In genomic region chr19:53460131-53460721, GRCh38 we compare ENCODE assay signal across 6 cellular contexts. TPM values are rescaled to one million over a fixed set of nuclear protein-coding genes. Genes with fewer than 3 reads are reported as not detected.
DNase-seq lines count a peak whose midpoint lies in the region; ATAC-seq and TF ChIP-seq lines count a peak whose summit lies in the region.
"Not testable (repeated sequence)": the region's sequence is repeated elsewhere in the genome, so short reads cannot be mapped to it uniquely, and the experiment has no call there.

No MANE protein-coding gene starts in this region.

- H3K27me3 ChIP-seq in GM23338 (ENCODE audit: insufficient read depth); hepatocyte; trophoblast cell (ENCODE audit: insufficient read depth, low read length): not testable (repeated sequence)

- not testable (repeated sequence) for H3K14ac ChIP-seq in trophoblast cell (ENCODE audit: low read length)

- not testable (repeated sequence) for DNase-seq in GM23338 (ENCODE audit: low spot score); WTC11 (ENCODE audit: low spot score); hepatocyte (ENCODE audit: low spot score); mesothelial cell of epicardium (ENCODE audit: low spot score in 2 of 2, unreplicated experiment in 2 of 2); type B pancreatic cell (ENCODE audit: extremely low spot score, unreplicated experiment)
- DNase-seq in trophoblast cell, result peak; percentile 71 to 82

- H3K36me3 Mint-ChIP-seq in GM23338 (ENCODE audit: low read depth), result peaks cover 43% of the 10 kb centered on the region
- peaks cover 35% of the 10 kb centered on the region for H3K36me3 Mint-ChIP-seq in WTC11
- H3K36me3 Mint-ChIP-seq in mesothelial cell of epicardium, result peaks cover 50% of the 10 kb centered on the region
- peaks cover 33% of the 10 kb centered on the region for H3K36me3 Mint-ChIP-seq in type B pancreatic cell

- H3K4me2 ChIP-seq in GM23338; hepatocyte; trophoblast cell (ENCODE audit: low read length): not testable (repeated sequence)

- not testable (repeated sequence) for H2AK5ac ChIP-seq in trophoblast cell (ENCODE audit: low read length)

- H2BK120ac ChIP-seq in trophoblast cell (ENCODE audit: insufficient read depth, low read length, poor library complexity), result not testable (repeated sequence)

- not testable (repeated sequence) for H3K27ac ChIP-seq in GM23338 (ENCODE audit: low read depth)
- H3K27ac ChIP-seq in hepatocyte, result peak overlapping the region; percentile 37
- H3K27ac ChIP-seq in trophoblast cell (ENCODE audit: low read depth, low read length), result peak overlapping the region; percentile 67

- not testable (repeated sequence) for ATAC-seq in GM23338, WTC11

- H3K23ac ChIP-seq in trophoblast cell (ENCODE audit: low read length), result not testable (repeated sequence)

- H3K79me2 ChIP-seq in GM23338 (replicated peaks; ENCODE audit: insufficient read depth); hepatocyte; trophoblast cell (ENCODE audit: control insufficient read depth, insufficient read depth, low read length, poor library complexity): not testable (repeated sequence)

- H3K4me1 Mint-ChIP-seq in GM23338, result peaks cover 26% of the 10 kb centered on the region
- H3K4me1 Mint-ChIP-seq in WTC11, result peaks cover 29% of the 10 kb centered on the region
- not testable (repeated sequence) for H3K4me1 Mint-ChIP-seq in mesothelial cell of epicardium; type B pancreatic cell (ENCODE audit: unreplicated experiment)

- peak overlapping the region; percentile 4 for H3K27ac Mint-ChIP-seq in GM23338
- H3K27ac Mint-ChIP-seq in WTC11, result peak overlapping the region; percentile 85
- peak overlapping the region; percentile 7 for H3K27ac Mint-ChIP-seq in mesothelial cell of epicardium
- peak overlapping the region; percentile 17 for H3K27ac Mint-ChIP-seq in type B pancreatic cell

- peaks cover 35% of the 10 kb centered on the region for H3K9me3 ChIP-seq in hepatocyte (ENCODE audit: low read depth)
- H3K9me3 ChIP-seq in trophoblast cell (ENCODE audit: insufficient read depth, low read depth, low read length), result peaks cover 14% of the 10 kb centered on the region

- not testable (repeated sequence) for H4K8ac ChIP-seq in trophoblast cell (ENCODE audit: low read depth, low read length)

- H2BK5ac ChIP-seq in trophoblast cell (ENCODE audit: low read depth, low read length, poor library complexity), result not testable (repeated sequence)

- not testable (repeated sequence) for H3K27me3 Mint-ChIP-seq in GM23338 (ENCODE audit: insufficient read depth, low read depth, poor library complexity); WTC11 (ENCODE audit: low read depth); mesothelial cell of epicardium (ENCODE audit: low read depth); type B pancreatic cell

- not testable (repeated sequence) for TF ChIP-seq CTCF in GM23338 (conservative IDR thresholded peaks at IDR 0.05; ENCODE audit: low read depth in 2 of 2); WTC11 (IDR thresholded peaks at IDR 0.05); hepatocyte (IDR thresholded peaks at IDR 0.05; ENCODE audit: poor library complexity); mesothelial cell of epicardium (IDR thresholded peaks at IDR 0.05; ENCODE audit: unreplicated experiment); type B pancreatic cell (conservative IDR thresholded peaks at IDR 0.05)

- H3K4me3 ChIP-seq in GM23338; hepatocyte; trophoblast cell (ENCODE audit: low read depth, low read length): not testable (repeated sequence)

- POLR2A ChIA-PET in WTC11 (lab: Charles Lee), result interaction anchor here (0.6 kb wide), 1 partner anchor 10 kb away, joined by 5 read pairs; no protein-coding TSS in a partner anchor

- CTCF ChIA-PET in WTC11 (lab: Charles Lee), result interaction anchor here (1.0 kb wide), 1 partner anchor 52 kb away, joined by 3 read pairs; no protein-coding TSS in a partner anchor

- H2AFZ ChIP-seq in GM23338; hepatocyte; trophoblast cell (ENCODE audit: insufficient read depth, low read length, poor library complexity): not testable (repeated sequence)

- not testable (repeated sequence) for H3K4me3 Mint-ChIP-seq in GM23338, WTC11, mesothelial cell of epicardium
- H3K4me3 Mint-ChIP-seq in type B pancreatic cell, result peak overlapping the region; percentile 27

- H3K9me2 ChIP-seq in GM23338 (ENCODE audit: insufficient read depth); hepatocyte (replicated peaks; ENCODE audit: insufficient read depth): not testable (repeated sequence)

- not testable (repeated sequence) for H2BK12ac ChIP-seq in trophoblast cell (ENCODE audit: low read length)

- H4K12ac ChIP-seq in trophoblast cell (ENCODE audit: low read depth, low read length), result not testable (repeated sequence)

- not testable (repeated sequence) for H3K4me1 ChIP-seq in GM23338 (ENCODE audit: insufficient read depth); hepatocyte (ENCODE audit: insufficient read depth); trophoblast cell (ENCODE audit: control insufficient read depth in 1 of 2, insufficient read depth in 2 of 2, low read length in 2 of 2)

- not testable (repeated sequence) for H3K18ac ChIP-seq in trophoblast cell (ENCODE audit: low read length)

- H3K9ac ChIP-seq in trophoblast cell (ENCODE audit: low read length), result not testable (repeated sequence)

- not testable (repeated sequence) for H4K91ac ChIP-seq in trophoblast cell (ENCODE audit: low read depth, low read length)

- WGBS in hepatocyte (ENCODE audit: low lambda C conversion rate, missing lambda C conversion rate), result 53% methylated on average over 11 of the region's 11 CpGs
- no CpG with 5 or more reads among the region's 11 CpGs for WGBS in trophoblast cell (ENCODE audit: extremely low coverage, insufficient coverage, insufficient read length)

- H3K79me1 ChIP-seq in trophoblast cell (ENCODE audit: low read length), result not testable (repeated sequence)

- H3K9me3 Mint-ChIP-seq in GM23338, result peaks cover 34% of the 10 kb centered on the region
- peaks cover 32% of the 10 kb centered on the region for H3K9me3 Mint-ChIP-seq in WTC11
- H3K9me3 Mint-ChIP-seq in mesothelial cell of epicardium, result peaks cover 61% of the 10 kb centered on the region
- peaks cover 29% of the 10 kb centered on the region for H3K9me3 Mint-ChIP-seq in type B pancreatic cell

- H3K4ac ChIP-seq in trophoblast cell (ENCODE audit: low read depth, low read length), result not testable (repeated sequence)

- H3F3A ChIP-seq in GM23338 (replicated peaks; ENCODE audit: low read depth), result 0 out of 2 replicates have a peak, but pooled peaks cover 12% of the 10 kb centered on the region

- H4K20me1 ChIP-seq in GM23338 (replicated peaks; ENCODE audit: insufficient read depth); hepatocyte (ENCODE audit: insufficient read depth, poor library complexity, severe bottlenecking): not testable (repeated sequence)

- H3K36me3 ChIP-seq in GM23338 (ENCODE audit: insufficient read depth) (peaks cover 23% of the 10 kb centered on the region), hepatocyte (replicated peaks; ENCODE audit: insufficient read depth, low read depth) (peaks cover 12% of the 10 kb centered on the region), trophoblast cell (ENCODE audit: control insufficient read depth in 1 of 2, insufficient read depth in 2 of 2, low read length in 2 of 2) (peaks cover 4 to 19% of the 10 kb centered on the region in 2 experiments)

RNA-seq across cellular contexts. Expression of gene ZNF813, which starts 7.3 kb away (rescaled TPM):
- total RNA-seq in GM23338 (2014; rRNA removed; shearing (Covaris generic)), result 29.3 and 30.9 TPM in 2 replicates
- polyA plus RNA-seq in GM23338 (2016; fragmentation: Nextera tagmentation; extraction: Ambion mirVana) (5.3 and 6.4 TPM in 2 replicates), hepatocyte (2.3 and 2.8 TPM in 2 replicates)
- total RNA-seq in WTC11 (2021) (15.2 to 17.6 TPM (median 17.5 TPM) in 3 replicates), hepatocyte (7.7 and 8.6 TPM in 2 replicates), mesothelial cell of epicardium (5.4 to 6.1 TPM (median 6.0 TPM) in 3 replicates), type B pancreatic cell (ENCODE audit: low replicate concordance) (7.6 and 10.6 TPM in 2 replicates)
- polyA plus RNA-seq in trophoblast cell (2013), result 9.0 and 9.2 TPM in 2 replicates

RNA-seq across cellular contexts. Expression of gene ZNF761, which starts 28.4 kb away (rescaled TPM):
- 35.0 and 40.1 TPM in 2 replicates for total RNA-seq in GM23338 (2014; rRNA removed; shearing (Covaris generic))
- 13.4 and 17.1 TPM in 2 replicates for polyA plus RNA-seq in GM23338 (2016; fragmentation: Nextera tagmentation; extraction: Ambion mirVana)
- total RNA-seq in WTC11 (2021), result 28.4 to 29.7 TPM (median 29.4 TPM) in 3 replicates
- total RNA-seq in hepatocyte, result 27.7 and 28.1 TPM in 2 replicates
- 11.5 and 13.5 TPM in 2 replicates for polyA plus RNA-seq in hepatocyte
- total RNA-seq in mesothelial cell of epicardium, result 15.0 to 16.2 TPM (median 16.1 TPM) in 3 replicates
- polyA plus RNA-seq in trophoblast cell (2013), result 42.9 and 43.2 TPM in 2 replicates
- 15.3 and 18.0 TPM in 2 replicates for total RNA-seq in type B pancreatic cell (ENCODE audit: low replicate concordance)

Comparison
In these comparisons a context has a peak if more than half of its experiments do, and no peak if none do; other contexts are left out.
1. H3K27ac Mint-ChIP-seq: peak in every context shown above with its lines; median percentile 85 in WTC11; 17 in type B pancreatic cell; 7 in mesothelial cell of epicardium; 4 in GM23338.